32 cellular contexts compared by ENCODE assay signal in genomic region chr1:231183875-231184590, GRCh38. TPM values are rescaled to one million over a fixed set of nuclear protein-coding genes. Genes with fewer than 3 reads are reported as not detected.
"Had no signal": no experiment of that assay in that cellular context is flagged by ENCODE, and none has a peak within 500 bp of the region (broad histone marks: within the 10 kb centered on the region; RNA-seq: fewer than 3 reads in every experiment).

No MANE protein-coding gene starts in this region.

- H3K4me3 ChIP-seq: gastroesophageal sphincter, hepatocyte, right lobe of liver, uterus had no signal

- H3K36me3 ChIP-seq: gastroesophageal sphincter, neutrophil, right lobe of liver, uterus had no signal

- DNase-seq: activated CD4-positive, alpha-beta memory T cell treated with anti-CD3 and anti-CD28 coated beads for 36 hours; activated CD4-positive, alpha-beta T cell treated with anti-CD3 and anti-CD28 coated beads for 48 hours; activated CD8-positive, alpha-beta memory T cell treated with anti-CD3 and anti-CD28 coated beads, Interleukin-2, amount 50 U/mL, for 4 hours; activated naive CD8-positive, alpha-beta T cell treated with anti-CD3 and anti-CD28 coated beads, Interleukin-2, amount 50 U/mL, for 24 hours; activated T-cell treated with anti-CD3 and anti-CD28 coated beads, Interleukin-2, amount 50 U/mL, for 1 hour; amygdala; dermis blood vessel endothelial cell; effector memory CD4-positive, alpha-beta T cell; immature natural killer cell; kidney; left colon; natural killer cell; right lobe of liver; stimulated activated CD4-positive, alpha-beta T cell treated with anti-CD3 and anti-CD28 coated beads, Interleukin-12 subunit alpha, Interleukin-12 subunit beta, amount 100 ng/mL, for 4 hours; stimulated activated CD4-positive, alpha-beta T cell treated with anti-CD3 and anti-CD28 coated beads, Interleukin-4, amount 100 ng/mL, for 1 hour; substantia nigra; T-helper 1 cell; uterus had no signal

- H3K4me1 Mint-ChIP-seq: activated naive CD4-positive, alpha-beta T cell treated with anti-CD3 and anti-CD28 coated beads, Interleukin-2, amount 50 U/mL, for 24 hours; activated naive CD8-positive, alpha-beta T cell treated with anti-CD3 and anti-CD28 coated beads, Interleukin-2, amount 50 U/mL, for 24 hours; central memory CD8-positive, alpha-beta T cell; immature natural killer cell; memory B cell; natural killer cell had no signal

- H3K4me3 Mint-ChIP-seq: activated CD4-positive, alpha-beta memory T cell treated with anti-CD3 and anti-CD28 coated beads for 36 hours; activated naive CD4-positive, alpha-beta T cell treated with anti-CD3 and anti-CD28 coated beads, Interleukin-2, amount 50 U/mL, for 24 hours; activated naive CD8-positive, alpha-beta T cell treated with anti-CD3 and anti-CD28 coated beads, Interleukin-2, amount 50 U/mL, for 24 hours; central memory CD8-positive, alpha-beta T cell; immature natural killer cell; memory B cell; natural killer cell; stimulated activated naive CD8-positive, alpha-beta T cell treated with anti-CD3 and anti-CD28 coated beads, Interleukin-15, Interleukin-2, amounts not matched to agents 100 ng/mL and 50 ng/mL, for 24 hours; type B pancreatic cell had no signal

- H3K27me3 ChIP-seq: right lobe of liver, uterus had no signal

- H3K36me3 Mint-ChIP-seq: activated CD4-positive, alpha-beta memory T cell treated with anti-CD3 and anti-CD28 coated beads for 36 hours; activated naive CD4-positive, alpha-beta T cell treated with anti-CD3 and anti-CD28 coated beads, Interleukin-2, amount 50 U/mL, for 24 hours; immature natural killer cell; memory B cell; natural killer cell; type B pancreatic cell had no signal

- H3K27ac ChIP-seq: gastroesophageal sphincter, hepatocyte, neutrophil, right lobe of liver, uterus, VCaP had no signal

- H3K9me3 ChIP-seq: neutrophil, right lobe of liver, uterus had no signal

- H3K9me3 Mint-ChIP-seq: activated CD4-positive, alpha-beta memory T cell treated with anti-CD3 and anti-CD28 coated beads for 36 hours; activated naive CD4-positive, alpha-beta T cell treated with anti-CD3 and anti-CD28 coated beads, Interleukin-2, amount 50 U/mL, for 24 hours; activated naive CD8-positive, alpha-beta T cell treated with anti-CD3 and anti-CD28 coated beads, Interleukin-2, amount 50 U/mL, for 24 hours; central memory CD8-positive, alpha-beta T cell; immature natural killer cell; memory B cell; natural killer cell; stimulated activated naive CD8-positive, alpha-beta T cell treated with anti-CD3 and anti-CD28 coated beads, Interleukin-15, Interleukin-2, amounts not matched to agents 100 ng/mL and 50 ng/mL, for 24 hours had no signal

- H3K27ac Mint-ChIP-seq: activated CD4-positive, alpha-beta memory T cell treated with anti-CD3 and anti-CD28 coated beads for 36 hours; activated naive CD4-positive, alpha-beta T cell treated with anti-CD3 and anti-CD28 coated beads, Interleukin-2, amount 50 U/mL, for 24 hours; activated naive CD8-positive, alpha-beta T cell treated with anti-CD3 and anti-CD28 coated beads, Interleukin-2, amount 50 U/mL, for 24 hours; immature natural killer cell; memory B cell; natural killer cell; progenitor cell of endocrine pancreas; stimulated activated naive CD8-positive, alpha-beta T cell treated with anti-CD3 and anti-CD28 coated beads, Interleukin-15, Interleukin-2, amounts not matched to agents 100 ng/mL and 50 ng/mL, for 24 hours; type B pancreatic cell had no signal

- H3K4me1 ChIP-seq: gastroesophageal sphincter, right lobe of liver, uterus had no signal

RNA-seq across cellular contexts. Expression of gene TRIM67, which starts 22.2 kb away (rescaled TPM):
- total RNA-seq: activated CD4-positive, alpha-beta memory T cell treated with anti-CD3 and anti-CD28 coated beads for 36 hours; activated CD8-positive, alpha-beta memory T cell treated with anti-CD3 and anti-CD28 coated beads for 36 hours; dermis blood vessel endothelial cell; endothelial cell of umbilical vein; fibroblast of villous mesenchyme; kidney; natural killer cell; right lobe of liver had no signal
- polyA plus RNA-seq: endothelial cell of umbilical vein, hepatocyte, immature natural killer cell, liver had no signal
